Comparison of ENCODE assay signal across 9 cellular contexts in the genomic region with DNA sequence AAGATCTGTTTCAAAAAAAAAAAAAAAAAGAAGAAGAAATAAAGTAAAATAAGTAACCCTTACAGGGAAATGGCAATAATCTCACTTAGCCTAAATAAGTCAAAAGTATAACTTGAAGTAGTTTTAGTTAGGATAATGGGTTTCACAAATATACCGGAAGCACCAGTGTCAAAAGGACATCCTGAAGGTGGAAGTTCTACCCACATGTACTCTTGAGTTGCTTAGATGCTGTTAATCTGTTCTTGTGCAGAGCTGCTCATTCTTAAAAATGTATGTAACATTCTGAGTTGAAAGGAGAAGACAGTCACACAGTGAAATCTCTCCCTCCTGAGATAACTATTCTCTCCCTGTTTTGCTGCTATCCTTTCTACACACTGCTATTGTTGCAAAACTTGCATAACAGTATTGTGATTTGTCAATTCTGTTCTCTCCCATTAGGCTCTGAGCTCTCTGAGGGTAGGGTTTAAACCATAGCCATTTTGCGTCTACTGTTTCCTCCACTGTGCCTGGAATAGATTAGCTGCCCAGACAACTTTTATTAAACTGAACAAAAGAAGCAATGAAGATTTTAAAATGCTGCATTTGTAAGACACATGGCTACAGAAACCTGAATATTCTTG. TPM values are rescaled to one million over a fixed set of nuclear protein-coding genes. Genes with fewer than 3 reads are reported as not detected.
DNase-seq lines count a peak whose midpoint lies in the region; ATAC-seq and TF ChIP-seq lines count a peak whose summit lies in the region.
"Had no signal": no experiment of that assay in that cellular context is flagged by ENCODE, and none has a peak within 500 bp of the region (broad histone marks: within the 10 kb centered on the region; RNA-seq: fewer than 3 reads in every experiment).

No MANE protein-coding gene starts in this region.

- H3K27ac Mint-ChIP-seq in HFFc6, result peak overlapping the region; percentile 74
- peak overlapping the region; percentile 74 for H3K27ac Mint-ChIP-seq in activated CD8-positive, alpha-beta T cell treated with anti-CD3 and anti-CD28 coated beads for 36 hours
- peak overlapping the region in 5 of 6 donors; percentile 41 to 91 (median 58) for H3K27ac Mint-ChIP-seq in naive B cell
- H3K27ac Mint-ChIP-seq in glutamatergic neuron (ENCODE audit: unreplicated experiment), result no peak overlapping the region

- H3K27me3 Mint-ChIP-seq in HFFc6 (ENCODE audit: insufficient read depth), result peaks cover 5% of the 10 kb centered on the region
- no peaks in the 10 kb centered on the region for H3K27me3 Mint-ChIP-seq in activated CD8-positive, alpha-beta T cell treated with anti-CD3 and anti-CD28 coated beads for 36 hours
- H3K27me3 Mint-ChIP-seq in naive B cell, result no peaks in the 10 kb centered on the region
- no peaks in the 10 kb centered on the region for H3K27me3 Mint-ChIP-seq in glutamatergic neuron (ENCODE audit: unreplicated experiment)

- no peaks in the 10 kb centered on the region for H3K36me3 Mint-ChIP-seq in HFFc6 (ENCODE audit: low read depth)
- H3K36me3 Mint-ChIP-seq in activated CD8-positive, alpha-beta T cell treated with anti-CD3 and anti-CD28 coated beads for 36 hours (ENCODE audit: low read depth), result no peaks in the 10 kb centered on the region
- no peaks in the 10 kb centered on the region for H3K36me3 Mint-ChIP-seq in naive B cell
- H3K36me3 Mint-ChIP-seq in glutamatergic neuron (ENCODE audit: unreplicated experiment), result no peaks in the 10 kb centered on the region

- peak; percentile 2 for DNase-seq in HFFc6
- DNase-seq in activated CD8-positive, alpha-beta T cell treated with anti-CD3 and anti-CD28 coated beads for 36 hours, result no peak
- DNase-seq in naive B cell, result no peak
- DNase-seq in RPMI8226, result no peak
- DNase-seq in OCI-M2 (lab: John Stamatoyannopoulos, UW; ENCODE audit: unreplicated experiment), result no peak
- no peak for DNase-seq in globus pallidus (ENCODE audit: low spot score)
- DNase-seq in glutamatergic neuron, result no peak
- DNase-seq: heart right ventricle had no signal

- POLR2A ChIA-PET in activated CD8-positive, alpha-beta T cell treated with anti-CD3 and anti-CD28 coated beads for 36 hours (lab: Charles Lee), result interaction anchor here (0.8 kb wide), 1 partner anchor 62 kb away, joined by 3 read pairs; no protein-coding TSS in a partner anchor

- H3K9me3 Mint-ChIP-seq in HFFc6 (no peaks in the 10 kb centered on the region), naive B cell (no peaks in the 10 kb centered on the region), glutamatergic neuron (ENCODE audit: unreplicated experiment) (no peaks in the 10 kb centered on the region)
- no peaks in the 10 kb centered on the region for H3K9me3 Mint-ChIP-seq in activated CD8-positive, alpha-beta T cell treated with anti-CD3 and anti-CD28 coated beads for 36 hours

- H3K4me3 Mint-ChIP-seq in HFFc6 (peak overlapping the region; percentile 51), naive B cell (peak overlapping the region in 7 of 8 donors; percentile 16 to 77 (median 60)), glutamatergic neuron (ENCODE audit: unreplicated experiment) (no peak overlapping the region)
- H3K4me3 Mint-ChIP-seq in activated CD8-positive, alpha-beta T cell treated with anti-CD3 and anti-CD28 coated beads for 36 hours, result no peak overlapping the region

- ATAC-seq in activated CD8-positive, alpha-beta T cell treated with anti-CD3 and anti-CD28 coated beads for 36 hours, result peak; percentile 51
- ATAC-seq in naive B cell (ENCODE audit: low read depth in 2 of 2), result peak; percentile 50 to 54
- ATAC-seq: heart right ventricle had no signal

- CTCF ChIA-PET in activated CD8-positive, alpha-beta T cell treated with anti-CD3 and anti-CD28 coated beads for 36 hours (lab: Charles Lee), result interaction anchor here (0.9 to 1.8 kb wide), 5 partner anchors 9 to 212 kb away, joined by 3 to 5 read pairs (median 3); no protein-coding TSS in a partner anchor

- intact Hi-C loops in activated CD8-positive, alpha-beta T cell treated with anti-CD3 and anti-CD28 coated beads for 36 hours (cut with micrococcal nuclease), result no loop called here

- peak overlapping the region; percentile 100 for H3K27ac ChIP-seq in C4-2B

- H3K4me1 Mint-ChIP-seq in HFFc6 (ENCODE audit: low read depth) (peaks cover 35% of the 10 kb centered on the region), naive B cell (peaks cover 20 to 34% (median 22%) of the 10 kb centered on the region in 3 donors), glutamatergic neuron (ENCODE audit: low read depth, unreplicated experiment) (peaks cover 12% of the 10 kb centered on the region)
- H3K4me1 Mint-ChIP-seq in activated CD8-positive, alpha-beta T cell treated with anti-CD3 and anti-CD28 coated beads for 36 hours (ENCODE audit: low read depth), result peaks cover 16% of the 10 kb centered on the region

- TF ChIP-seq CTCF in C4-2B (conservative IDR thresholded peaks at IDR 0.05) (no peak), HFFc6 (IDR thresholded peaks at IDR 0.05) (no peak), glutamatergic neuron (IDR thresholded peaks at IDR 0.05; ENCODE audit: partially characterized antibody, unreplicated experiment) (no peak)
- TF ChIP-seq CTCF in activated CD8-positive, alpha-beta T cell treated with anti-CD3 and anti-CD28 coated beads for 36 hours (IDR thresholded peaks at IDR 0.05), result no peak

RNA-seq across cellular contexts. Expression of a gene that starts 11.1 kb away (rescaled TPM):
- total RNA-seq in HFFc6 (2021; fragmentation: NEBNext Ultra II Directional; extraction: Animal tissue kit (Norgen Biotek cat#: 25700)), result 10 to 100 TPM; 17.1 to 20.4 (median 19.2) TPM
- 10 to 100 TPM; 54.3 to 55.5 TPM for total RNA-seq in activated CD8-positive, alpha-beta T cell treated with anti-CD3 and anti-CD28 coated beads for 36 hours
- polyA plus RNA-seq in naive B cell (ENCODE audit: low read depth in 6 of 6), result 100 to 1,000 TPM in 1 of 6 donors, 10 to 100 TPM in 5; 74.5 to 104 (median 88.2) TPM
- 115 TPM for total RNA-seq in glutamatergic neuron (ENCODE audit: unreplicated experiment)

Comparison
In these comparisons a context has a peak if more than half of its experiments do, and no peak if none do; other contexts are left out.
1. H3K4me3 Mint-ChIP-seq: peak in HFFc6 (single experiment) and naive B cell (7 of 8); none in activated CD8-positive, alpha-beta T cell treated with anti-CD3 and anti-CD28 coated beads for 36 hours (single experiment) and glutamatergic neuron (single experiment).